9 cellular contexts compared by ENCODE assay signal in the genomic region with DNA sequence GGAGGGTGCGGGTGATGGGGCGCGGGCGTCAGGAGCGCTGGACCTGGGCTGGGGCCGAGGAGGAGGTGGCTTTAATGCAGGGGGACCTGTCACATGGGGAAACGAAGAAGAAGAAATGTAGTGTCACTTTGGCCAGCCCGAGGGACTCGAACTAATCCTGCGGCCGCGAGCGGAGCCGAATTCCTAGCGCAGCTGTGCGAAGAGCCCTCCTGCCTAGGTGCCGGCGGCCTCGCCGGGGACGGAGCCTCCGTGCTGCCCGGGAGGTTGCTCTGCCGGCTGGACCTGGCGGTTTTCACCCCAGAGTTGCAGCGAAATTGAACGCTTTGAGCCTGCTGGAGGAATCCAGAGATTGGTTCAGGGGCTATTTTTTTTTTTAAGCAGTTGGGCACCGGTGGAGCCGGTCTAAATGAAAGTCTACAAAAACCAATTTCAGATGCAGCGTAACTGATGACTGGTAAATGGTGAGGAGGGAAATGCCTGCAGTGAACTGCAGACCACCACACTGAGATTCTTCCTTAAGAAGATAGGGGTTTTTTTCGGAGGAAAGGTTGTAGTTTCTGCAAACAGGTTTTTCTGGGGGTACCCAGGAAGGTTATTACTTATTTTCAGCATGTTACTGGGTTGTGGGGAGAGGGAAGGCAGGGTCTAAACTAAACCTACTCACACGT. TPM values are rescaled to one million over a fixed set of nuclear protein-coding genes. Genes with fewer than 3 reads are reported as not detected.
DNase-seq lines count a peak whose midpoint lies in the region; ATAC-seq, FAIRE-seq and TF ChIP-seq lines count a peak whose summit lies in the region.
"Had no signal": no experiment of that assay in that cellular context is flagged by ENCODE, and none has a peak within 500 bp of the region (broad histone marks: within the 10 kb centered on the region; RNA-seq: fewer than 3 reads in every experiment).

No MANE protein-coding gene starts in this region.

- H3K4me3 ChIP-seq in SK-N-SH (ENCODE audit: low read depth in 2 of 2, low read length in 1 of 2), result peak overlapping the region; percentile 82 to 96

- H3K4me2 ChIP-seq in SK-N-SH, result peak overlapping the region; percentile 98

- DNase-seq in NCI-H748 (lab: John Stamatoyannopoulos, UW; ENCODE audit: unreplicated experiment) (peak; percentile 51), NCI-H748 treated with DMSO at 0.1 percent for 48 hours (lab: John Stamatoyannopoulos, UW) (no peak), SK-N-SH (peak; percentile 62), head of caudate nucleus (peak in 30 of 42 donors; percentile 5 to 57 (median 16)), pons (ENCODE audit: low spot score) (peak; percentile 2), NCI-H226 (no peak), urothelium cell line (ENCODE audit: low spot score) (no peak)
- DNase-seq: DND-41 had no signal

- H3K27me3 ChIP-seq in SK-N-SH (ENCODE audit: insufficient read depth), result peaks cover 7% of the 10 kb centered on the region; the same call in 1 of the 2 replicates

- peak overlapping the region in 1 of 2 experiments; percentile 79; a peak in 1 of 4 replicates for H3K27ac ChIP-seq in SK-N-SH (ENCODE audit: low read depth in 2 of 2, low read length in 1 of 2)

- no peaks in the 10 kb centered on the region for H3K9me3 ChIP-seq in SK-N-SH

- H3K9me2 ChIP-seq in SK-N-SH, result no peaks in the 10 kb centered on the region

- H3K4me1 ChIP-seq in SK-N-SH (ENCODE audit: control insufficient read depth in 1 of 2, insufficient read depth in 2 of 2, low read depth in 1 of 2, low read length in 1 of 2), result peaks cover 7 to 21% of the 10 kb centered on the region in 2 experiments; a peak in 3 of 4 replicates

- TF ChIP-seq EP300 in SK-N-SH (IDR thresholded peaks at IDR 0.05; ENCODE audit: borderline replicate concordance in 1 of 2, low read depth in 1 of 2, low read length in 1 of 2), result no peak

- FAIRE-seq in urothelium cell line (lab: Jason Lieb, UNC), result no peak

- H3K9ac ChIP-seq in SK-N-SH, result peak overlapping the region; percentile 45

- CTCF ChIA-PET in SK-N-SH (lab: Yijun Ruan, JAX), result interaction anchor here (1.1 to 12.3 kb wide), 10 partner anchors 10 to 385 kb away, joined by 3 to 178 read pairs (median 27); no protein-coding TSS in a partner anchor

- no peaks in the 10 kb centered on the region for H4K20me1 ChIP-seq in SK-N-SH (ENCODE audit: insufficient read depth)

- TF ChIP-seq RAD21 in SK-N-SH (IDR thresholded peaks at IDR 0.05; ENCODE audit: low read length), result no peak

- H3K36me3 ChIP-seq in SK-N-SH (replicated peaks in 1 of 2; ENCODE audit: control insufficient read depth in 1 of 2, insufficient read depth in 2 of 2, low read length in 1 of 2), result no peaks in the 10 kb centered on the region

- H2AFZ ChIP-seq in SK-N-SH (ENCODE audit: low read depth), result peak overlapping the region; percentile 99

- POLR2A ChIA-PET in SK-N-SH (lab: Yijun Ruan, JAX), result no interaction called here

- intact Hi-C loops in head of caudate nucleus (cut with DNase I), result loop anchor here (5.0 kb wide), 1 partner anchor 317 kb away; a partner anchor contains a TSS

- ATAC-seq in GM18867 (IDR thresholded peaks at IDR 0.05; ENCODE audit: unreplicated experiment), result no peak

- WGBS in SK-N-SH (ENCODE audit: low lambda C conversion rate), result 6% methylated on average over 16 of the region's 32 CpGs

- no peaks in the 10 kb centered on the region for H3K79me2 ChIP-seq in SK-N-SH (ENCODE audit: insufficient read depth)

- TF ChIP-seq CTCF in SK-N-SH (IDR thresholded peaks at IDR 0.05), result no peak

- H3F3A ChIP-seq in SK-N-SH (replicated peaks; ENCODE audit: insufficient read depth), result peaks cover 13% of the 10 kb centered on the region

TF ChIP-seq in SK-N-SH, 30 proteins besides CTCF, POLR2A, EP300 and RAD21:
- no peak for TF ChIP-seq RXRA (IDR thresholded peaks at IDR 0.05; ENCODE audit: borderline replicate concordance, low read depth)
- TF ChIP-seq SMC3 (IDR thresholded peaks at IDR 0.05; ENCODE audit: low read depth, low read length), result 0 out of 2 replicates have a peak, but pooled peaks have one; percentile 3
TF ChIP-seq in SK-N-SH: peak in this region for 1.

RNA-seq across cellular contexts. Expression of a gene that starts 0.7 kb away (rescaled TPM):
- polyA plus RNA-seq in SK-N-SH (2012; rRNA removed), result 5.7 and 8.6 TPM in 2 replicates
- polyA plus RNA-seq in SK-N-SH (2012; cell fraction: cytosol; rRNA removed), result 3.9 and 6.8 TPM in 2 replicates
- 4.1 and 7.5 TPM in 2 replicates for polyA plus RNA-seq in SK-N-SH (2012; cell fraction: nucleus; rRNA removed)

Comparison
In these comparisons a context has a peak if more than half of its experiments do, and no peak if none do; other contexts are left out.
1. DNase-seq: peak in NCI-H748 (single experiment), SK-N-SH (single experiment), head of caudate nucleus (30 of 42) and pons (single experiment); none in NCI-H748 treated with DMSO at 0.1 percent for 48 hours (single experiment), NCI-H226 (single experiment) and urothelium cell line (single experiment).